ENCODE assay signal across 17 cellular contexts in the genomic region with DNA sequence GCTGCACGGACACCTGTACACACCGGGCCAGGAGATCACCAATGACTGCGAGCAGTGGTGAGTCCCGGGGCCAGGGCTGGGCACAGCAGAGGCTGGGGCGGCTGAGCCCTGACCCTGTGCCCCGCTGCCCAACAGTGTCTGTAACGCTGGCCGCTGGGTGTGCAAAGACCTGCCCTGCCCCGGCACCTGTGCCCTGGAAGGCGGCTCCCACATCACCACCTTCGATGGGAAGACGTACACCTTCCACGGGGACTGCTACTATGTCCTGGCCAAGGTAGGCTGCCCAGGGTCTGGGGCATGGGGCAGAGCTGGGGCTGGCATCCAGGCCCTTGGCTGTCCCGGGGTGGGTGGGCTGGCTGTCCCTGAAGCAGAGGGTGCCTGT. TPM values are rescaled to one million over a fixed set of nuclear protein-coding genes. Genes with fewer than 3 reads are reported as not detected.
A peak's percentile ranks its signal among the peaks of the same experiment; 100 is the strongest.
DNase-seq lines count a peak whose midpoint lies in the region; ATAC-seq and TF ChIP-seq lines count a peak whose summit lies in the region.
"Had no signal": no experiment of that assay in that cellular context is flagged by ENCODE, and none has a peak within 500 bp of the region (broad histone marks: within the 10 kb centered on the region; RNA-seq: fewer than 3 reads in every experiment).

No MANE protein-coding gene starts in this region.

- no peak for TF ChIP-seq EP300 in sigmoid colon (IDR thresholded peaks at IDR 0.05)

- no peaks in the 10 kb centered on the region for H3K9me3 ChIP-seq in Panc1 (ENCODE audit: control insufficient read depth, insufficient read depth, low read depth, low read length)
- no peaks in the 10 kb centered on the region for H3K9me3 ChIP-seq in sigmoid colon
- H3K9me3 ChIP-seq: BE2C had no signal

- H3K27ac ChIP-seq in Panc1 (ENCODE audit: low read length) = no peak overlapping the region
- no peak overlapping the region for H3K27ac ChIP-seq in sigmoid colon

- H3K4me3 Mint-ChIP-seq in activated naive CD8-positive, alpha-beta T cell treated with anti-CD3 and anti-CD28 coated beads, Interleukin-2, amount 10 ng/mL, durations not matched to agents 7 days and 5 days = no peak overlapping the region
- no peak overlapping the region for H3K4me3 Mint-ChIP-seq in activated naive CD8-positive, alpha-beta T cell treated with anti-CD3 and anti-CD28 coated beads for 36 hours
- H3K4me3 Mint-ChIP-seq: CD8-positive, alpha-beta memory T cell; GM23338; IgD-negative memory B cell had no signal

- TF ChIP-seq CTCF in Panc1 (IDR thresholded peaks at IDR 0.05) = no peak
- TF ChIP-seq CTCF in sigmoid colon (IDR thresholded peaks at IDR 0.05) = no peak

- no peaks in the 10 kb centered on the region for H3K36me3 ChIP-seq in Panc1 (ENCODE audit: control insufficient read depth, insufficient read depth, low read length)
- H3K36me3 ChIP-seq in sigmoid colon = no peaks in the 10 kb centered on the region
- H3K36me3 ChIP-seq: BE2C had no signal

- no peaks in the 10 kb centered on the region for H3K27me3 Mint-ChIP-seq in activated naive CD8-positive, alpha-beta T cell treated with anti-CD3 and anti-CD28 coated beads, Interleukin-2, amount 10 ng/mL, durations not matched to agents 7 days and 5 days
- no peaks in the 10 kb centered on the region for H3K27me3 Mint-ChIP-seq in activated naive CD8-positive, alpha-beta T cell treated with anti-CD3 and anti-CD28 coated beads for 36 hours
- H3K27me3 Mint-ChIP-seq: CD8-positive, alpha-beta memory T cell; IgD-negative memory B cell had no signal

- 58 to 92% methylated on average over 14 of the region's 14 CpGs for WGBS in sigmoid colon, 2 donors

- no peak for TF ChIP-seq POLR2A in sigmoid colon (IDR thresholded peaks at IDR 0.05)

- no peak overlapping the region for H3K27ac Mint-ChIP-seq in activated naive CD8-positive, alpha-beta T cell treated with anti-CD3 and anti-CD28 coated beads, Interleukin-2, amount 10 ng/mL, durations not matched to agents 7 days and 5 days
- H3K27ac Mint-ChIP-seq in activated naive CD8-positive, alpha-beta T cell treated with anti-CD3 and anti-CD28 coated beads for 36 hours = no peak overlapping the region
- H3K27ac Mint-ChIP-seq: CD8-positive, alpha-beta memory T cell; GM23338; IgD-negative memory B cell had no signal

- CTCF ChIA-PET in Panc1 (lab: Charles Lee) = no interaction called here

- no peak overlapping the region for H3K4me3 ChIP-seq in Panc1 (ENCODE audit: low read depth in 2 of 2, low read length in 2 of 2)
- no peak overlapping the region for H3K4me3 ChIP-seq in sigmoid colon
- H3K4me3 ChIP-seq: GM23338 had no signal

- H3K4me1 ChIP-seq in Panc1 (ENCODE audit: control insufficient read depth, insufficient read depth, low read length) = no peaks in the 10 kb centered on the region
- H3K4me1 ChIP-seq in sigmoid colon = no peaks in the 10 kb centered on the region
- H3K4me1 ChIP-seq: BE2C had no signal

- no peaks in the 10 kb centered on the region for H3K9me3 Mint-ChIP-seq in activated naive CD8-positive, alpha-beta T cell treated with anti-CD3 and anti-CD28 coated beads, Interleukin-2, amount 10 ng/mL, durations not matched to agents 7 days and 5 days
- H3K9me3 Mint-ChIP-seq in activated naive CD8-positive, alpha-beta T cell treated with anti-CD3 and anti-CD28 coated beads for 36 hours = no peaks in the 10 kb centered on the region
- H3K9me3 Mint-ChIP-seq: CD8-positive, alpha-beta memory T cell; GM23338; IgD-negative memory B cell had no signal

- in situ Hi-C loops in Panc1 (cut with HindIII; ENCODE audit: low pct_unique_long_range_greater_than_20kb, low sequenced_read_pairs) = no loop called here

- intact Hi-C loops in Panc1 (cut with micrococcal nuclease; ENCODE audit: unreplicated experiment) (no loop called here), left colon (cut with DNase I, micrococcal nuclease) (no loop called here), sigmoid colon (cut with DNase I) (no loop called here)

- no peaks in the 10 kb centered on the region for H3K4me1 Mint-ChIP-seq in activated naive CD8-positive, alpha-beta T cell treated with anti-CD3 and anti-CD28 coated beads, Interleukin-2, amount 10 ng/mL, durations not matched to agents 7 days and 5 days
- no peaks in the 10 kb centered on the region for H3K4me1 Mint-ChIP-seq in activated naive CD8-positive, alpha-beta T cell treated with anti-CD3 and anti-CD28 coated beads for 36 hours
- H3K4me1 Mint-ChIP-seq: CD8-positive, alpha-beta memory T cell; GM23338; IgD-negative memory B cell had no signal

- no peak for ATAC-seq in activated naive CD8-positive, alpha-beta T cell treated with anti-CD3 and anti-CD28 coated beads, Interleukin-2, amount 10 ng/mL, durations not matched to agents 7 days and 5 days (ENCODE audit: low read depth)
- ATAC-seq in Panc1 = 0 out of 2 replicates have a peak, but pooled peaks have one; percentile 15
- ATAC-seq in left colon = peak; percentile 7
- ATAC-seq: GM23338 had no signal

- no peaks in the 10 kb centered on the region for H3K36me3 Mint-ChIP-seq in activated naive CD8-positive, alpha-beta T cell treated with anti-CD3 and anti-CD28 coated beads, Interleukin-2, amount 10 ng/mL, durations not matched to agents 7 days and 5 days
- H3K36me3 Mint-ChIP-seq in activated naive CD8-positive, alpha-beta T cell treated with anti-CD3 and anti-CD28 coated beads for 36 hours = no peaks in the 10 kb centered on the region
- H3K36me3 Mint-ChIP-seq: CD8-positive, alpha-beta memory T cell; IgD-negative memory B cell had no signal

- DNase-seq in activated naive CD8-positive, alpha-beta T cell treated with anti-CD3 and anti-CD28 coated beads, Interleukin-2, amount 10 ng/mL, durations not matched to agents 7 days and 5 days = peak; percentile 24
- no peak for DNase-seq in activated naive CD8-positive, alpha-beta T cell treated with anti-CD3 and anti-CD28 coated beads for 36 hours
- no peak for DNase-seq in Panc1 (ENCODE audit: low read depth, low spot score)
- peak in 1 of 2 donors; percentile 4 for DNase-seq in left colon
- DNase-seq in sigmoid colon = peak; percentile 57
- no peak for DNase-seq in NCI-H2171 (lab: John Stamatoyannopoulos, UW)
- DNase-seq in NCI-H2081 (lab: John Stamatoyannopoulos, UW) = no peak
- DNase-seq: BE2C, DND-41, GDM1, NCI-H1417, NCI-H1930, NCI-H524 had no signal

- no TSS peak for BruUV-seq in Panc1 (replicated peaks; lab: Mats Ljungman, UMichigan)

- H3K27me3 ChIP-seq in Panc1 (ENCODE audit: control insufficient read depth, insufficient read depth, low read length) (no peaks in the 10 kb centered on the region; the same call in 1 of the 2 replicates), sigmoid colon (peaks cover 0 to 7% (median 0%) of the 10 kb centered on the region in 3 donors)

- POLR2A ChIA-PET in activated naive CD8-positive, alpha-beta T cell treated with anti-CD3 and anti-CD28 coated beads, Interleukin-2, amount 10 ng/mL, durations not matched to agents 7 days and 5 days (lab: Charles Lee) = no interaction called here
- POLR2A ChIA-PET in Panc1 (lab: Charles Lee) = no interaction called here

RNA-seq across cellular contexts. Expression of gene MUC2, which starts 7.7 kb away (rescaled TPM):
- total RNA-seq in activated naive CD8-positive, alpha-beta T cell treated with anti-CD3 and anti-CD28 coated beads, Interleukin-2, amount 10 ng/mL, durations not matched to agents 7 days and 5 days = not detected
- not detected for total RNA-seq in activated naive CD8-positive, alpha-beta T cell treated with anti-CD3 and anti-CD28 coated beads for 36 hours
- total RNA-seq in Panc1 (2021; ENCODE audit: unreplicated experiment) (0.08 TPM), left colon (1,000 to 10,000 TPM; 1,472 to 2,135 TPM), sigmoid colon (1 to 10 TPM in 3 of 4 donors, not detected in 1; 2.5 to 8.0 (median 2.9) TPM)
- not detected for polyA plus RNA-seq in Panc1 (2012; ENCODE audit: insufficient read length)
- polyA plus RNA-seq in sigmoid colon = 100 to 1,000 TPM in 1 of 3 donors, 10 to 100 TPM in 2; 22.8 to 248 (median 40.2) TPM
- total RNA-seq: CD8-positive, alpha-beta memory T cell; GM23338; LHCN-M2 had no signal
- polyA plus RNA-seq: CD8-positive, alpha-beta memory T cell; GM23338; IgD-negative memory B cell had no signal

RNA-seq across cellular contexts. Expression of gene MUC6, which starts 45.8 kb away (rescaled TPM):
- not detected for total RNA-seq in activated naive CD8-positive, alpha-beta T cell treated with anti-CD3 and anti-CD28 coated beads, Interleukin-2, amount 10 ng/mL, durations not matched to agents 7 days and 5 days
- not detected for total RNA-seq in activated naive CD8-positive, alpha-beta T cell treated with anti-CD3 and anti-CD28 coated beads for 36 hours
- 0.49 TPM for total RNA-seq in Panc1 (2021; ENCODE audit: unreplicated experiment)
- 1.6 TPM for polyA plus RNA-seq in Panc1 (2012; ENCODE audit: insufficient read length)
- total RNA-seq in left colon = not detected
- not detected for total RNA-seq in sigmoid colon
- polyA plus RNA-seq in sigmoid colon = under 1 TPM in 2 of 3 donors, not detected in 1; under 0.01 to 0.04 TPM
- total RNA-seq: CD8-positive, alpha-beta memory T cell; GM23338; LHCN-M2 had no signal
- polyA plus RNA-seq: CD8-positive, alpha-beta memory T cell; GM23338; IgD-negative memory B cell had no signal

Comparison
In these comparisons a context has a peak if more than half of its experiments do, and no peak if none do; other contexts are left out.
1. DNase-seq: peak in activated naive CD8-positive, alpha-beta T cell treated with anti-CD3 and anti-CD28 coated beads, Interleukin-2, amount 10 ng/mL, durations not matched to agents 7 days and 5 days (single experiment) and sigmoid colon (single experiment); none in activated naive CD8-positive, alpha-beta T cell treated with anti-CD3 and anti-CD28 coated beads for 36 hours (single experiment), Panc1 (single experiment), NCI-H2171 (single experiment) and NCI-H2081 (0 of 2).
2. RNA of gene MUC2, which starts 7.7 kb away (total RNA-seq): 1,472 to 2,135 TPM in left colon; 2.5 to 8.0 TPM in sigmoid colon, 0.08 TPM in Panc1 (single experiment), not detected in activated naive CD8-positive, alpha-beta T cell treated with anti-CD3 and anti-CD28 coated beads, Interleukin-2, amount 10 ng/mL, durations not matched to agents 7 days and 5 days and not detected in activated naive CD8-positive, alpha-beta T cell treated with anti-CD3 and anti-CD28 coated beads for 36 hours; every median in the first group is over 100 times any median in the second.